10 cellular contexts compared by ENCODE assay signal in genomic region chr7:142485617-142486226, GRCh38.
DNase-seq lines count a peak whose midpoint lies in the region; ATAC-seq and TF ChIP-seq lines count a peak whose summit lies in the region.
"Had no signal": no experiment of that assay in that cellular context is flagged by ENCODE, and none has a peak within 500 bp of the region (broad histone marks: within the 10 kb centered on the region; RNA-seq: fewer than 3 reads in every experiment).

No MANE protein-coding gene starts in this region.

- H3K4me2 ChIP-seq in HCT116 (ENCODE audit: low read length), result no peak overlapping the region

- TF ChIP-seq POLR2A in HCT116 (IDR thresholded peaks at IDR 0.05; ENCODE audit: borderline replicate concordance, extremely low read depth, insufficient read depth, insufficient read length), result no peak
- TF ChIP-seq POLR2A in gastroesophageal sphincter (IDR thresholded peaks at IDR 0.05), result no peak

- no peak for TF ChIP-seq EP300 in gastroesophageal sphincter (IDR thresholded peaks at IDR 0.05)

- no peak overlapping the region for H3K27ac Mint-ChIP-seq in CD14-positive monocyte
- no peak overlapping the region for H3K27ac Mint-ChIP-seq in activated CD4-positive, alpha-beta memory T cell treated with anti-CD3 and anti-CD28 coated beads, Interleukin-2, amount 10 ng/mL, durations not matched to agents 7 days and 5 days

- H3K4me1 Mint-ChIP-seq in CD14-positive monocyte, result peaks cover 41% of the 10 kb centered on the region
- peaks cover 31% of the 10 kb centered on the region for H3K4me1 Mint-ChIP-seq in activated CD4-positive, alpha-beta memory T cell treated with anti-CD3 and anti-CD28 coated beads, Interleukin-2, amount 10 ng/mL, durations not matched to agents 7 days and 5 days

- no peak overlapping the region for H3K9ac ChIP-seq in HCT116 (ENCODE audit: low read length)

- H3K27me3 Mint-ChIP-seq in CD14-positive monocyte (ENCODE audit: low read depth in 3 of 3), result peaks cover 0 to 3% (median 1%) of the 10 kb centered on the region in 3 donors
- H3K27me3 Mint-ChIP-seq in activated CD4-positive, alpha-beta memory T cell treated with anti-CD3 and anti-CD28 coated beads, Interleukin-2, amount 10 ng/mL, durations not matched to agents 7 days and 5 days, result peaks cover 2% of the 10 kb centered on the region

- H4K20me1 ChIP-seq in HCT116 (ENCODE audit: insufficient read depth), result no peaks in the 10 kb centered on the region

- no peaks in the 10 kb centered on the region for H3K79me2 ChIP-seq in HCT116 (ENCODE audit: insufficient read depth, low read length)

- intact Hi-C loops in CD14-positive monocyte (cut with micrococcal nuclease) (no loop called here), HCT116 (cut with micrococcal nuclease) (no loop called here), posterior vena cava (cut with DNase I) (no loop called here)

- WGBS in gastroesophageal sphincter (ENCODE audit: low coverage in 1 of 2), 2 donors, result 71 to 77% methylated on average over 4 to 7 of the region's 7 CpGs

- H3K36me3 Mint-ChIP-seq in CD14-positive monocyte, result no peaks in the 10 kb centered on the region
- H3K36me3 Mint-ChIP-seq in activated CD4-positive, alpha-beta memory T cell treated with anti-CD3 and anti-CD28 coated beads, Interleukin-2, amount 10 ng/mL, durations not matched to agents 7 days and 5 days (ENCODE audit: low read depth), result no peaks in the 10 kb centered on the region

- no peak overlapping the region for H2AFZ ChIP-seq in HCT116 (ENCODE audit: low read depth, low read length, poor library complexity, severe bottlenecking)

- BruUV-seq in HCT116 (replicated peaks; lab: Mats Ljungman, UMichigan), result no TSS peak

- H3K27me3 ChIP-seq in HCT116 (ENCODE audit: insufficient read depth, low read length) (no peaks in the 10 kb centered on the region), kidney epithelial cell (ENCODE audit: control insufficient read depth, insufficient read depth, low read length) (no peaks in the 10 kb centered on the region), gastroesophageal sphincter (peaks cover 12% of the 10 kb centered on the region)

- ATAC-seq in HCT116 (peak; percentile 37; the same call in 1 of the 2 replicates), HG03342 (IDR thresholded peaks at IDR 0.05; ENCODE audit: unreplicated experiment) (no peak), gastroesophageal sphincter (no peak), HG03135 (IDR thresholded peaks at IDR 0.05; ENCODE audit: unreplicated experiment) (no peak)

- H3K9me2 ChIP-seq in HCT116 (ENCODE audit: insufficient read depth), result no peaks in the 10 kb centered on the region

- no peak for DNase-seq in CD14-positive monocyte (ENCODE audit: low spot score)
- no peak for DNase-seq in HCT116 (ENCODE audit: low read depth, low spot score)
- peak; percentile 54 for DNase-seq in activated CD4-positive, alpha-beta memory T cell treated with anti-CD3 and anti-CD28 coated beads, Interleukin-2, amount 10 ng/mL, durations not matched to agents 7 days and 5 days
- DNase-seq in kidney epithelial cell (ENCODE audit: low read depth), result no peak
- no peak for DNase-seq in posterior vena cava (ENCODE audit: low spot score)
- DNase-seq: activated CD8-positive, alpha-beta memory T cell treated with anti-CD3 and anti-CD28 coated beads, Interleukin-2, amount 50 U/mL, for 48 hours; NCI-H1436 had no signal

- H3K4me3 Mint-ChIP-seq in CD14-positive monocyte, result no peak overlapping the region
- no peak overlapping the region for H3K4me3 Mint-ChIP-seq in activated CD4-positive, alpha-beta memory T cell treated with anti-CD3 and anti-CD28 coated beads, Interleukin-2, amount 10 ng/mL, durations not matched to agents 7 days and 5 days

- CTCF ChIA-PET in HCT116 (lab: Charles Lee), result interaction anchor here (1.3 to 1.9 kb wide), 3 partner anchors 11 to 20 kb away, joined by 4 to 7 read pairs (median 5); no protein-coding TSS in a partner anchor
- CTCF ChIA-PET in activated CD4-positive, alpha-beta memory T cell treated with anti-CD3 and anti-CD28 coated beads, Interleukin-2, amount 10 ng/mL, durations not matched to agents 7 days and 5 days (lab: Charles Lee), result interaction anchor here (1.1 to 20.2 kb wide), 15 partner anchors 7 to 328 kb away, joined by 3 to 355 read pairs (median 6); no protein-coding TSS in a partner anchor

- H3K27ac ChIP-seq in HCT116 (ENCODE audit: low read depth, low read length) (no peak overlapping the region), gastroesophageal sphincter (no peak overlapping the region)

- H3K9me3 Mint-ChIP-seq in CD14-positive monocyte, result no peaks in the 10 kb centered on the region
- H3K9me3 Mint-ChIP-seq in activated CD4-positive, alpha-beta memory T cell treated with anti-CD3 and anti-CD28 coated beads, Interleukin-2, amount 10 ng/mL, durations not matched to agents 7 days and 5 days, result no peaks in the 10 kb centered on the region

- RAD21 ChIA-PET in HCT116 (lab: Charles Lee; ENCODE audit: low non-redundant PET in 1 of 2, low total read pairs in 2 of 2, uncharacterized antibody in 2 of 2, unreplicated experiment in 2 of 2), result no interaction called here

- H3K9me3 ChIP-seq in HCT116 (ENCODE audit: control insufficient read depth in 1 of 2, insufficient read depth in 1 of 2, low read depth in 1 of 2, low read length in 2 of 2), result no peaks in the 10 kb centered on the region
- no peaks in the 10 kb centered on the region for H3K9me3 ChIP-seq in gastroesophageal sphincter

- 0 out of 2 replicates have a peak, but pooled peaks have one; percentile 31 for TF ChIP-seq RAD21 in HCT116 (IDR thresholded peaks at IDR 0.05; ENCODE audit: low read depth)

- POLR2A ChIA-PET in HCT116 (lab: Charles Lee), result no interaction called here
- POLR2A ChIA-PET in activated CD4-positive, alpha-beta memory T cell treated with anti-CD3 and anti-CD28 coated beads, Interleukin-2, amount 10 ng/mL, durations not matched to agents 7 days and 5 days (lab: Charles Lee), result no interaction called here

- H3K4me1 ChIP-seq in HCT116 (ENCODE audit: control insufficient read depth in 1 of 2, insufficient read depth in 2 of 2, low read length in 2 of 2) (peaks cover 0 to 3% of the 10 kb centered on the region in 2 experiments; a peak in 1 of 4 replicates), gastroesophageal sphincter (peaks cover 0 to 8% (median 0%) of the 10 kb centered on the region in 3 donors)

- TF ChIP-seq CTCF in CD14-positive monocyte (IDR thresholded peaks at IDR 0.05) (peak; percentile 39), HCT116 (IDR thresholded peaks at IDR 0.05 in 2 of 3, conservative IDR thresholded peaks at IDR 0.05 in 1 of 3; ENCODE audit: borderline replicate concordance in 1 of 3, insufficient read depth in 1 of 3, low read depth in 2 of 3, low read length in 2 of 3) (peak; percentile 33 to 55 (median 51); a peak in 5 of 6 replicates), kidney epithelial cell (IDR thresholded peaks at IDR 0.05; ENCODE audit: insufficient read depth, low read length, poor library complexity, severe bottlenecking) (peak; percentile 51), gastroesophageal sphincter (IDR thresholded peaks at IDR 0.05) (peak in 1 of 4 experiments; percentile 13)

- no peak overlapping the region for H3K4me3 ChIP-seq in HCT116 (replicated peaks in 1 of 2; ENCODE audit: low read depth in 1 of 2, low read length in 2 of 2)
- H3K4me3 ChIP-seq in kidney epithelial cell (ENCODE audit: low read depth, low read length), result no peak overlapping the region
- H3K4me3 ChIP-seq in gastroesophageal sphincter, result no peak overlapping the region

- H3K36me3 ChIP-seq in HCT116 (ENCODE audit: control insufficient read depth in 1 of 2, insufficient read depth in 2 of 2, low read length in 2 of 2), result no peaks in the 10 kb centered on the region
- no peaks in the 10 kb centered on the region for H3K36me3 ChIP-seq in kidney epithelial cell (ENCODE audit: control insufficient read depth, insufficient read depth, low read length)
- no peaks in the 10 kb centered on the region for H3K36me3 ChIP-seq in gastroesophageal sphincter

TF ChIP-seq in HCT116, 20 proteins besides CTCF, POLR2A, EP300 and RAD21 (continues in another document):
- TF ChIP-seq JUND (IDR thresholded peaks at IDR 0.05), result no peak
- TF ChIP-seq EZH2 (IDR thresholded peaks at IDR 0.05), result no peak
- TF ChIP-seq ZFX (IDR thresholded peaks at IDR 0.05), result no peak
- no peak for TF ChIP-seq YY1 (IDR thresholded peaks at IDR 0.05; ENCODE audit: extremely low read depth, insufficient replicate concordance, low read depth, low read length)
- TF ChIP-seq MAX (IDR thresholded peaks at IDR 0.05), result no peak
- TF ChIP-seq REST (IDR thresholded peaks at IDR 0.05; ENCODE audit: low read depth), result no peak
- TF ChIP-seq POLR2AphosphoS5 (IDR thresholded peaks at IDR 0.05; ENCODE audit: low read depth, low read length), result no peak
- no peak for TF ChIP-seq ATF3 (IDR thresholded peaks at IDR 0.05)
